ENCODE assay signal across 27 cellular contexts in genomic region chr9:72480931-72481330, GRCh38. TPM values are rescaled to one million over a fixed set of nuclear protein-coding genes. Genes with fewer than 3 reads are reported as not detected.
DNase-seq lines count a peak whose midpoint lies in the region; ATAC-seq, FAIRE-seq and TF ChIP-seq lines count a peak whose summit lies in the region.
"Had no signal": no experiment of that assay in that cellular context is flagged by ENCODE, and none has a peak within 500 bp of the region (broad histone marks: within the 10 kb centered on the region; RNA-seq: fewer than 3 reads in every experiment).

No MANE protein-coding gene starts in this region.

- intact Hi-C loops in endothelial cell of umbilical vein (cut with micrococcal nuclease) (no loop called here), tibial artery (cut with DNase I; ENCODE audit: low total_unique reads) (no loop called here)

- H3K18ac ChIP-seq in mesenchymal stem cell (ENCODE audit: low read depth in 1 of 2, low read length in 2 of 2): no peak overlapping the region

- H3K4me1 ChIP-seq in endothelial cell of umbilical vein (ENCODE audit: control insufficient read depth, extremely low read depth, insufficient read depth, low read length) (peaks cover 42% of the 10 kb centered on the region), mesenchymal stem cell (ENCODE audit: control insufficient read depth, insufficient read depth, low read depth, low read length) (peaks cover 17% of the 10 kb centered on the region), tibial artery (peaks cover 0 to 9% (median 2%) of the 10 kb centered on the region in 4 donors)
- H3K4me1 ChIP-seq: parathyroid adenoma had no signal

- H3K9me3 ChIP-seq in SK-N-MC (ENCODE audit: low read depth, low read length): no peaks in the 10 kb centered on the region
- no peaks in the 10 kb centered on the region for H3K9me3 ChIP-seq in endothelial cell of umbilical vein (replicated peaks; ENCODE audit: control insufficient read depth, insufficient read depth, low read length)
- H3K9me3 ChIP-seq in mesenchymal stem cell (ENCODE audit: control insufficient read depth, low read length): no peaks in the 10 kb centered on the region
- H3K9me3 ChIP-seq in tibial artery: no peaks in the 10 kb centered on the region
- H3K9me3 ChIP-seq: colonic mucosa, tibial nerve had no signal

- BruUV-seq in endothelial cell of umbilical vein (replicated peaks; lab: Mats Ljungman, UMichigan): no TSS peak

- no peak overlapping the region for H3K14ac ChIP-seq in mesenchymal stem cell (ENCODE audit: low read length in 2 of 2)

- H4K91ac ChIP-seq in mesenchymal stem cell (ENCODE audit: low read length): no peak overlapping the region

- peak overlapping the region; percentile 40 for H3K4me2 ChIP-seq in endothelial cell of umbilical vein (ENCODE audit: insufficient read depth, low read length)
- no peak overlapping the region for H3K4me2 ChIP-seq in mesenchymal stem cell (ENCODE audit: low read length, poor library complexity, severe bottlenecking)

- H3K27ac ChIP-seq in SK-N-MC: peak overlapping the region; percentile 54
- H3K27ac ChIP-seq in endothelial cell of umbilical vein (ENCODE audit: insufficient read depth, low read depth, low read length): no peak overlapping the region
- peak overlapping the region; percentile 73 for H3K27ac ChIP-seq in mesenchymal stem cell (ENCODE audit: low read length, poor library complexity, severe bottlenecking)
- H3K27ac ChIP-seq in tibial artery: no peak overlapping the region
- H3K27ac ChIP-seq: colonic mucosa, parathyroid adenoma, tibial nerve had no signal

- peak overlapping the region; percentile 45 for H2AFZ ChIP-seq in endothelial cell of umbilical vein (ENCODE audit: low read depth, low read length)
- H2AFZ ChIP-seq in mesenchymal stem cell (ENCODE audit: low read depth, low read length): no peak overlapping the region
- H2AFZ ChIP-seq: parathyroid adenoma had no signal

- H3K4me3 ChIP-seq in SK-N-MC (no peak overlapping the region), endothelial cell of umbilical vein (replicated peaks in 1 of 3; ENCODE audit: insufficient read depth in 1 of 3, low read depth in 1 of 3, low read length in 3 of 3) (no peak overlapping the region), mesenchymal stem cell (ENCODE audit: insufficient read depth in 1 of 2, low read depth in 1 of 2, low read length in 2 of 2) (no peak overlapping the region), tibial artery (no peak overlapping the region)
- H3K4me3 ChIP-seq: colonic mucosa, tibial nerve had no signal

- no peak for TF ChIP-seq POLR2A in endothelial cell of umbilical vein (IDR thresholded peaks at IDR 0.05; ENCODE audit: low read depth, low read length)

- H2BK120ac ChIP-seq in mesenchymal stem cell (ENCODE audit: low read depth, low read length): no peak overlapping the region

- TF ChIP-seq CTCF in endothelial cell of umbilical vein (IDR thresholded peaks at IDR 0.05; ENCODE audit: extremely low read depth in 1 of 2, insufficient read depth in 1 of 2, low read depth in 1 of 2, low read length in 2 of 2) (no peak), tibial artery (IDR thresholded peaks at IDR 0.05) (no peak)

- dilution Hi-C loops in endothelial cell of umbilical vein (cut with MboI; ENCODE audit: extremely low pct_ligation_motif_present, low sequenced_read_pairs): no loop called here

- POLR2A ChIA-PET in endothelial cell of umbilical vein (lab: Charles Lee): no interaction called here

- FAIRE-seq in endothelial cell of umbilical vein (lab: Jason Lieb, UNC): no peak
- FAIRE-seq: GM18507, keratinocyte had no signal

- H3K9me1 ChIP-seq in endothelial cell of umbilical vein (replicated peaks; ENCODE audit: control insufficient read depth, extremely low read depth, insufficient read depth, low read length): no peaks in the 10 kb centered on the region

- ATAC-seq in HG02973 (IDR thresholded peaks at IDR 0.05; ENCODE audit: unreplicated experiment): no peak
- ATAC-seq in HG03280 (IDR thresholded peaks at IDR 0.05; ENCODE audit: unreplicated experiment): no peak
- ATAC-seq: T-helper 17 cell had no signal

- H4K8ac ChIP-seq in mesenchymal stem cell (ENCODE audit: low read length): no peak overlapping the region

- CTCF ChIA-PET in endothelial cell of umbilical vein (lab: Charles Lee): interaction anchor here (1.0 to 1.6 kb wide), 3 partner anchors 28 to 111 kb away, joined by 3 to 4 read pairs (median 3); no protein-coding TSS in a partner anchor

- no peaks in the 10 kb centered on the region for H3K27me3 ChIP-seq in endothelial cell of umbilical vein (ENCODE audit: control insufficient read depth in 2 of 2, insufficient read depth in 2 of 2, low read length in 2 of 2)
- no peaks in the 10 kb centered on the region for H3K27me3 ChIP-seq in mesenchymal stem cell (ENCODE audit: control insufficient read depth in 1 of 2, insufficient read depth in 1 of 2, low read length in 2 of 2)
- H3K27me3 ChIP-seq in tibial artery: no peaks in the 10 kb centered on the region
- H3K27me3 ChIP-seq: colonic mucosa, tibial nerve had no signal

- no peaks in the 10 kb centered on the region for H4K20me1 ChIP-seq in endothelial cell of umbilical vein (replicated peaks; ENCODE audit: control insufficient read depth, extremely low read depth, insufficient read depth, low read length)

- no peak overlapping the region for H2BK5ac ChIP-seq in mesenchymal stem cell (ENCODE audit: low read depth, low read length, poor library complexity, severe bottlenecking)

- no peak overlapping the region for H2BK12ac ChIP-seq in mesenchymal stem cell (ENCODE audit: low read length in 2 of 2)

- H3K79me2 ChIP-seq in endothelial cell of umbilical vein (ENCODE audit: control insufficient read depth, insufficient read depth, low read length): no peaks in the 10 kb centered on the region
- H3K79me2 ChIP-seq: parathyroid adenoma had no signal

- no peaks in the 10 kb centered on the region for H3K36me3 ChIP-seq in SK-N-MC (ENCODE audit: insufficient read depth, low read length)
- H3K36me3 ChIP-seq in endothelial cell of umbilical vein (ENCODE audit: control insufficient read depth in 2 of 2, extremely low read depth in 1 of 2, insufficient read depth in 2 of 2, low read length in 2 of 2): no peaks in the 10 kb centered on the region
- H3K36me3 ChIP-seq in mesenchymal stem cell (ENCODE audit: control insufficient read depth in 1 of 2, insufficient read depth in 2 of 2, low read depth in 1 of 2, low read length in 2 of 2): no peaks in the 10 kb centered on the region
- no peaks in the 10 kb centered on the region for H3K36me3 ChIP-seq in tibial artery
- H3K36me3 ChIP-seq: colonic mucosa, tibial nerve had no signal

- DNase-seq in EH (ENCODE audit: low read depth) (peak; percentile 64), SK-N-MC (ENCODE audit: low read depth, low spot score) (no peak), endothelial cell of umbilical vein (ENCODE audit: low read depth, low spot score) (peak; percentile 74), mesenchymal stem cell (peak; percentile 64), NCI-H2029 treated with DMSO at 0.1 percent for 48 hours (lab: John Stamatoyannopoulos, UW) (no peak), tibial artery (no peak)
- DNase-seq: activated CD4-positive, alpha-beta T cell treated with anti-CD3 and anti-CD28 coated beads, Interleukin-2, amount 50 U/mL, for 48 hours; activated gamma-delta T cell treated with Interleukin-2 at 50 U/mL for 16 hours; anterior cingulate cortex; CD8-positive, alpha-beta memory T cell; colonic mucosa; DND-41; mammary epithelial cell; naive B cell; NCI-H1436; NCI-H2171 treated with DMSO at 0.1 percent for 48 hours; NCI-H82; SIG-M5; stimulated activated CD4-positive, alpha-beta T cell treated with anti-CD3 and anti-CD28 coated beads, Interleukin-1b, Interleukin-23, amount 100 ng/mL, for 48 hours; stimulated activated naive CD4-positive, alpha-beta T cell treated with Interleukin-2 at 50 U/mL for 16 hours; T-helper 17 cell had no signal

- no peak overlapping the region for H2BK15ac ChIP-seq in mesenchymal stem cell (ENCODE audit: low read depth, poor library complexity, severe bottlenecking)

- no peak overlapping the region for H2AK5ac ChIP-seq in mesenchymal stem cell (ENCODE audit: low read length, severe bottlenecking)

- no peak overlapping the region for H3K23ac ChIP-seq in mesenchymal stem cell (ENCODE audit: low read length in 2 of 2)

- H3K9ac ChIP-seq in SK-N-MC (ENCODE audit: insufficient read length) (no peak overlapping the region), endothelial cell of umbilical vein (replicated peaks; ENCODE audit: extremely low read depth, insufficient read depth, low read length) (no peak overlapping the region), mesenchymal stem cell (ENCODE audit: low read length) (no peak overlapping the region)
- H3K9ac ChIP-seq: parathyroid adenoma had no signal

- no peak overlapping the region for H3K4ac ChIP-seq in mesenchymal stem cell (ENCODE audit: low read depth in 1 of 2, low read length in 2 of 2)

- no peaks in the 10 kb centered on the region for H3K79me1 ChIP-seq in mesenchymal stem cell (replicated peaks; ENCODE audit: low read length, poor library complexity, severe bottlenecking)

- WGBS in mesenchymal stem cell: 72% methylated on average over 2 of the region's 2 CpGs

TF ChIP-seq in endothelial cell of umbilical vein, 7 proteins besides CTCF, POLR2A, EP300 and RAD21 (continues in another document):
- TF ChIP-seq POLR2AphosphoS5 (IDR thresholded peaks at IDR 0.05; ENCODE audit: insufficient read depth, low read depth, low read length) (no peak), GATA2 (IDR thresholded peaks at IDR 0.05; ENCODE audit: insufficient read depth, insufficient read length, low read depth, low read length) (no peak), MAX (IDR thresholded peaks at IDR 0.05; ENCODE audit: insufficient read depth, insufficient read length) (no peak), FOS (IDR thresholded peaks at IDR 0.05; ENCODE audit: borderline replicate concordance, insufficient read depth, low read length) (peak; percentile 70), EZH2 (IDR thresholded peaks at IDR 0.05; ENCODE audit: borderline replicate concordance, low read depth, low read length, severe bottlenecking) (no peak), MYC (IDR thresholded peaks at IDR 0.05; ENCODE audit: low read depth, low read length) (no peak)

RNA-seq across cellular contexts. Expression of gene TMC1, which starts 40.5 kb away (rescaled TPM):
- total RNA-seq in endothelial cell of umbilical vein: 0.48 and 1.5 TPM in 2 replicates
- 0.30 TPM in 1 of 2 replicates, not detected in the other for polyA plus RNA-seq in endothelial cell of umbilical vein
- polyA plus RNA-seq in endothelial cell of umbilical vein (2011; cell fraction: cytosol; rRNA removed): 0.04 and 0.17 TPM in 2 replicates
- 0.50 and 1.1 TPM in 2 replicates for polyA plus RNA-seq in endothelial cell of umbilical vein (2011; cell fraction: nucleus; rRNA removed)
- 0.15 and 0.17 TPM in 2 replicates for polyA plus RNA-seq in endothelial cell of umbilical vein (2012)
- polyA minus RNA-seq in endothelial cell of umbilical vein: 0.64 and 1.2 TPM in 2 replicates
- polyA minus RNA-seq in endothelial cell of umbilical vein (2011; cell fraction: cytosol; rRNA and poly(A)+ RNA removed): not detected
- polyA minus RNA-seq in endothelial cell of umbilical vein (2011; cell fraction: nucleus; rRNA and poly(A)+ RNA removed): not detected in 2 replicates
- polyA plus RNA-seq in mesenchymal stem cell (2013, experiment 1 of 2): 0.10 TPM
- polyA plus RNA-seq in mesenchymal stem cell (2013, experiment 2 of 2): 0.04 TPM
- total RNA-seq: CD8-positive, alpha-beta memory T cell; mammary epithelial cell; T-helper 17 cell had no signal
- polyA plus RNA-seq: CD8-positive, alpha-beta memory T cell had no signal

Comparison
In these comparisons a context has a peak if more than half of its experiments do, and no peak if none do; other contexts are left out.
1. DNase-seq: peak in EH (single experiment), endothelial cell of umbilical vein (single experiment) and mesenchymal stem cell (single experiment); none in SK-N-MC (single experiment), NCI-H2029 treated with DMSO at 0.1 percent for 48 hours (single experiment) and tibial artery (0 of 2).
2. H3K27ac ChIP-seq: peak in SK-N-MC (single experiment) and mesenchymal stem cell (single experiment); none in endothelial cell of umbilical vein (single experiment) and tibial artery (0 of 2).